ENCODE assay signal across 24 cellular contexts in genomic region chr19:20964798-20965197, GRCh38. TPM values are rescaled to one million over a fixed set of nuclear protein-coding genes. Genes with fewer than 3 reads are reported as not detected.
DNase-seq lines count a peak whose midpoint lies in the region; ATAC-seq and TF ChIP-seq lines count a peak whose summit lies in the region.
"Had no signal": no experiment of that assay in that cellular context is flagged by ENCODE, and none has a peak within 500 bp of the region (broad histone marks: within the 10 kb centered on the region; RNA-seq: fewer than 3 reads in every experiment).

No MANE protein-coding gene starts in this region.

- H3K4me1 Mint-ChIP-seq in activated naive CD4-positive, alpha-beta T cell treated with anti-CD3 and anti-CD28 coated beads for 36 hours (ENCODE audit: low read depth): no peaks in the 10 kb centered on the region
- H3K4me1 Mint-ChIP-seq in WTC11 (no peaks in the 10 kb centered on the region), type B pancreatic cell (ENCODE audit: unreplicated experiment) (no peaks in the 10 kb centered on the region)
- H3K4me1 Mint-ChIP-seq: central memory CD8-positive, alpha-beta T cell; naive thymus-derived CD8-positive, alpha-beta T cell had no signal

- peaks cover 6% of the 10 kb centered on the region for H3K9me3 Mint-ChIP-seq in activated naive CD4-positive, alpha-beta T cell treated with anti-CD3 and anti-CD28 coated beads for 36 hours
- H3K9me3 Mint-ChIP-seq in activated naive CD4-positive, alpha-beta T cell treated with anti-CD3 and anti-CD28 coated beads, Interleukin-2, amount 50 U/mL, for 72 hours: peaks cover 3 to 23% of the 10 kb centered on the region in 2 donors
- peaks cover 37% of the 10 kb centered on the region for H3K9me3 Mint-ChIP-seq in WTC11
- peaks cover 6% of the 10 kb centered on the region for H3K9me3 Mint-ChIP-seq in type B pancreatic cell
- H3K9me3 Mint-ChIP-seq: central memory CD8-positive, alpha-beta T cell had no signal

- DNase-seq in activated naive CD4-positive, alpha-beta T cell treated with anti-CD3 and anti-CD28 coated beads for 36 hours: peak; percentile 16
- no peak for DNase-seq in activated naive CD4-positive, alpha-beta T cell treated with anti-CD3 and anti-CD28 coated beads, Interleukin-2, amount 50 U/mL, for 72 hours (ENCODE audit: low spot score in 2 of 2)
- DNase-seq in HFF-Myc (ENCODE audit: extremely low read depth, low read depth): no peak
- peak; percentile 76 for DNase-seq in WTC11 (ENCODE audit: low spot score)
- no peak for DNase-seq in type B pancreatic cell (ENCODE audit: extremely low spot score, unreplicated experiment)
- no peak for DNase-seq in EL
- DNase-seq: activated CD8-positive, alpha-beta memory T cell treated with anti-CD3 and anti-CD28 coated beads, Interleukin-2, amount 50 U/mL, for 48 hours; Caco-2; gastrocnemius medialis; GF-D8; IMR-90; mesenchymal stem cell; NCI-H187; NCI-H524; pancreas; SK-N-SH had no signal

- TF ChIP-seq CTCF in HFF-Myc (IDR thresholded peaks at IDR 0.05; ENCODE audit: low read depth, low read length, missing control alignments) (peak; percentile 3), WTC11 (IDR thresholded peaks at IDR 0.05) (peak; percentile 50; the same call in 1 of the 2 replicates), type B pancreatic cell (conservative IDR thresholded peaks at IDR 0.05) (peak; percentile 23)

- intact Hi-C loops in activated naive CD4-positive, alpha-beta T cell treated with anti-CD3 and anti-CD28 coated beads for 36 hours (cut with micrococcal nuclease): no loop called here

- CTCF ChIA-PET in activated naive CD4-positive, alpha-beta T cell treated with anti-CD3 and anti-CD28 coated beads for 36 hours (lab: Charles Lee): no interaction called here
- CTCF ChIA-PET in WTC11 (lab: Charles Lee): interaction anchor here (0.6 to 0.9 kb wide), 2 partner anchors 41 to 258 kb away, joined by 3 read pairs; partner anchors contain the start of gene ZNF85

- no peak overlapping the region for H3K27ac Mint-ChIP-seq in activated naive CD4-positive, alpha-beta T cell treated with anti-CD3 and anti-CD28 coated beads for 36 hours
- H3K27ac Mint-ChIP-seq in activated naive CD4-positive, alpha-beta T cell treated with anti-CD3 and anti-CD28 coated beads, Interleukin-2, amount 50 U/mL, for 72 hours: no peak overlapping the region
- H3K27ac Mint-ChIP-seq in WTC11 (no peak overlapping the region), type B pancreatic cell (no peak overlapping the region)
- H3K27ac Mint-ChIP-seq: naive thymus-derived CD8-positive, alpha-beta T cell had no signal

- no peaks in the 10 kb centered on the region for H3K27me3 Mint-ChIP-seq in activated naive CD4-positive, alpha-beta T cell treated with anti-CD3 and anti-CD28 coated beads for 36 hours (ENCODE audit: low read depth)
- H3K27me3 Mint-ChIP-seq in WTC11 (ENCODE audit: low read depth) (no peaks in the 10 kb centered on the region; the same call in none of the 2 replicates), type B pancreatic cell (no peaks in the 10 kb centered on the region)

- H3K36me3 Mint-ChIP-seq in activated naive CD4-positive, alpha-beta T cell treated with anti-CD3 and anti-CD28 coated beads for 36 hours (ENCODE audit: low read depth): no peaks in the 10 kb centered on the region
- peaks cover 12 to 19% of the 10 kb centered on the region in 2 donors for H3K36me3 Mint-ChIP-seq in activated naive CD4-positive, alpha-beta T cell treated with anti-CD3 and anti-CD28 coated beads, Interleukin-2, amount 50 U/mL, for 72 hours
- no peaks in the 10 kb centered on the region; the same call in 1 of the 2 replicates for H3K36me3 Mint-ChIP-seq in WTC11
- no peaks in the 10 kb centered on the region for H3K36me3 Mint-ChIP-seq in type B pancreatic cell

- no peak for ATAC-seq in activated naive CD4-positive, alpha-beta T cell treated with anti-CD3 and anti-CD28 coated beads, Interleukin-2, amount 50 U/mL, for 72 hours
- ATAC-seq in WTC11: peak; percentile 81
- no peak for ATAC-seq in HG03196 (IDR thresholded peaks at IDR 0.05; ENCODE audit: unreplicated experiment)
- ATAC-seq: activated CD4-positive, CD25-positive, alpha-beta regulatory T cell treated with anti-CD3 and anti-CD28 coated beads, Interleukin-2, amount 50 U/mL, for 24 hours; gastrocnemius medialis; GM12878; naive thymus-derived CD8-positive, alpha-beta T cell; Panc1; pancreas; sciatic nerve had no signal

- POLR2A ChIA-PET in WTC11 (lab: Charles Lee): no interaction called here

- H3K4me3 ChIP-seq in HFF-Myc (replicated peaks; ENCODE audit: low read depth, low read length): no peak overlapping the region
- H3K4me3 ChIP-seq: gastrocnemius medialis, GM12878, pancreas, tibial nerve had no signal

- H3K4me3 Mint-ChIP-seq in activated naive CD4-positive, alpha-beta T cell treated with anti-CD3 and anti-CD28 coated beads for 36 hours: no peak overlapping the region
- H3K4me3 Mint-ChIP-seq in WTC11: no peak overlapping the region
- H3K4me3 Mint-ChIP-seq in type B pancreatic cell: no peak overlapping the region
- H3K4me3 Mint-ChIP-seq: central memory CD8-positive, alpha-beta T cell; naive thymus-derived CD8-positive, alpha-beta T cell had no signal

TF ChIP-seq in WTC11, 78 proteins besides CTCF, POLR2A, EP300 and RAD21:
- TF ChIP-seq CREM (CRISPR knock-in tag; IDR thresholded peaks at IDR 0.05): no peak

RNA-seq across cellular contexts. Expression of gene ZNF85, which starts 41.7 kb away (rescaled TPM):
- 10 to 100 TPM; 12.8 to 15.1 TPM for total RNA-seq in activated naive CD4-positive, alpha-beta T cell treated with anti-CD3 and anti-CD28 coated beads for 36 hours
- 10 to 100 TPM; 10.6 to 16.4 TPM for total RNA-seq in activated naive CD4-positive, alpha-beta T cell treated with anti-CD3 and anti-CD28 coated beads, Interleukin-2, amount 50 U/mL, for 72 hours
- total RNA-seq in WTC11 (2021) (22.8 to 23.7 TPM (median 22.8 TPM) in 3 replicates), type B pancreatic cell (ENCODE audit: low replicate concordance) (12.3 and 21.7 TPM in 2 replicates)
- total RNA-seq: Caco-2 had no signal

RNA-seq across cellular contexts. Expression of gene ZNF430, which starts 55.7 kb away (rescaled TPM):
- total RNA-seq in activated naive CD4-positive, alpha-beta T cell treated with anti-CD3 and anti-CD28 coated beads for 36 hours: 10 to 100 TPM; 18.2 to 19.5 TPM
- total RNA-seq in activated naive CD4-positive, alpha-beta T cell treated with anti-CD3 and anti-CD28 coated beads, Interleukin-2, amount 50 U/mL, for 72 hours: 10 to 100 TPM; 23.3 to 23.6 TPM
- total RNA-seq in WTC11 (2021) (10.2 to 12.3 TPM (median 10.6 TPM) in 3 replicates), type B pancreatic cell (ENCODE audit: low replicate concordance) (13.4 and 17.3 TPM in 2 replicates)

Comparison
In these comparisons a context has a peak if more than half of its experiments do, and no peak if none do; other contexts are left out.
1. DNase-seq: peak in activated naive CD4-positive, alpha-beta T cell treated with anti-CD3 and anti-CD28 coated beads for 36 hours (single experiment) and WTC11 (single experiment); none in activated naive CD4-positive, alpha-beta T cell treated with anti-CD3 and anti-CD28 coated beads, Interleukin-2, amount 50 U/mL, for 72 hours (0 of 2), HFF-Myc (single experiment), type B pancreatic cell (single experiment) and EL (single experiment).
2. Peak in every context shown above with its lines, with median percentiles within 50 percentile points of each other: CTCF ChIP-seq.